ENCODE assay signal across 8 cellular contexts in the genomic region with DNA sequence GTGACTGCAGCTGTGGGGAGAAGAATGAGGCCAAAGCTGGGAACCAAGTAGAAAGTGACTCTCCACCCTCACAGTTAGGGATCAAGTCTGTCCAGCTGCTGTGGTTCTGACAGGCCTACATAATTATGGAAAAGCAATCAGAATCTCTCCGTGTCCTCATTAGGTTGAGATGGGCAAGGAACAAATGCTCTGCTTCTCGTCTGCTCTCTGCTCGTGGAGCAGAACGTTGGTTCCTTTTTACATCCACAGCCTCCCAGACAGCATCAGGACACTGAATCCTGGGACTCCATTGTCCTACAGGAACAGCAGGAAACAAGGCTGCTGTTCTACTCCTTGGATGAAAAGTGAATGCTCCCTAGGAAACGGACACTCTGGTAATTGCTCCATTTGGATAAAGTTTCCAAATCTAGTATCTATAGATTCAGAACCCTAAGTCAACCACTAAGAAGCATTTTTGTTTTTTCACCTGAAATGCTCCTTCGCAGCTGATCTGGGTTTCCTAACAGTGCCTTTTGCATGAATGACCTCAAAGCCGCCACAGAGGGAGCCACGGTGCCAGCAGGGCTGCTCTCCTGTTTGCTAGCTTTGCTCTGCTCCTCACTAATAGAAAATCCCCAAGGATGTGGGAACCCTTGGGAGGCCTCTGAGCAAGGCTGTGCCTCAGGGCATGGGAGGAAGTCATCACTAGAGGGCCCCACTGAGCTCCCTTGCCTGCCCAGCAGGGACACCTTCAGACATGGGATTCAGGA.
A peak's percentile ranks its signal among the peaks of the same experiment; 100 is the strongest.
DNase-seq lines count a peak whose midpoint lies in the region; ATAC-seq and TF ChIP-seq lines count a peak whose summit lies in the region.

No MANE protein-coding gene starts in this region.

- no peaks in the 10 kb centered on the region for H3K36me3 ChIP-seq in cardiac muscle cell
- H3K36me3 ChIP-seq in prostate gland = no peaks in the 10 kb centered on the region

- no peaks in the 10 kb centered on the region for H3K36me3 Mint-ChIP-seq in activated naive CD4-positive, alpha-beta T cell treated with anti-CD3 and anti-CD28 coated beads for 36 hours (ENCODE audit: low read depth)

- 82% methylated on average over 8 of the region's 8 CpGs for WGBS in prostate gland

- no peak overlapping the region for H3K27ac ChIP-seq in cardiac muscle cell
- no peak overlapping the region for H3K27ac ChIP-seq in prostate gland

- CTCF ChIA-PET in activated naive CD4-positive, alpha-beta T cell treated with anti-CD3 and anti-CD28 coated beads for 36 hours (lab: Charles Lee) = interaction anchor here (0.6 to 3.2 kb wide), 8 partner anchors 9 to 452 kb away, joined by 3 to 10 read pairs (median 3); no protein-coding TSS in a partner anchor

- H3K27ac Mint-ChIP-seq in activated naive CD4-positive, alpha-beta T cell treated with anti-CD3 and anti-CD28 coated beads for 36 hours = no peak overlapping the region

- H3K27me3 ChIP-seq in cardiac muscle cell (no peaks in the 10 kb centered on the region), prostate gland (replicated peaks; ENCODE audit: insufficient read depth) (no peaks in the 10 kb centered on the region)

- H3K9me3 ChIP-seq in cardiac muscle cell (ENCODE audit: low read depth) (no peaks in the 10 kb centered on the region), prostate gland (no peaks in the 10 kb centered on the region)

- DNase-seq in activated naive CD4-positive, alpha-beta T cell treated with anti-CD3 and anti-CD28 coated beads for 36 hours = peak; percentile 36
- DNase-seq in activated naive CD4-positive, alpha-beta T cell treated with anti-CD3 and anti-CD28 coated beads, Interleukin-2, amount 50 U/mL, for 16 hours = no peak
- DNase-seq in NCI-H1694 (lab: John Stamatoyannopoulos, UW) (peak; percentile 78), cardiac muscle cell (ENCODE audit: low read depth in 1 of 2, low spot score in 1 of 2) (peak; percentile 77 to 94), prostate gland (ENCODE audit: low spot score) (peak; percentile 21), AML-193 (lab: John Stamatoyannopoulos, UW) (no peak)

- no peaks in the 10 kb centered on the region for H3K9me3 Mint-ChIP-seq in activated naive CD4-positive, alpha-beta T cell treated with anti-CD3 and anti-CD28 coated beads for 36 hours

- intact Hi-C loops in activated naive CD4-positive, alpha-beta T cell treated with anti-CD3 and anti-CD28 coated beads for 36 hours (cut with micrococcal nuclease) = no loop called here
- intact Hi-C loops in prostate gland (cut with DNase I) = loop anchor here (5.0 kb wide), 1 partner anchor 378 kb away; no protein-coding TSS in a partner anchor

- no peaks in the 10 kb centered on the region for H3K27me3 Mint-ChIP-seq in activated naive CD4-positive, alpha-beta T cell treated with anti-CD3 and anti-CD28 coated beads for 36 hours (ENCODE audit: low read depth)

- no peak for ATAC-seq in HG03378 (IDR thresholded peaks at IDR 0.05; ENCODE audit: unreplicated experiment)

- H3K4me1 Mint-ChIP-seq in activated naive CD4-positive, alpha-beta T cell treated with anti-CD3 and anti-CD28 coated beads for 36 hours (ENCODE audit: low read depth) = no peaks in the 10 kb centered on the region

- H3K4me1 ChIP-seq in cardiac muscle cell (ENCODE audit: low read depth) = peaks cover 12% of the 10 kb centered on the region
- no peaks in the 10 kb centered on the region for H3K4me1 ChIP-seq in prostate gland (replicated peaks)

- no peak for TF ChIP-seq POLR2A in prostate gland (IDR thresholded peaks at IDR 0.05)

- no peak overlapping the region for H3K4me3 Mint-ChIP-seq in activated naive CD4-positive, alpha-beta T cell treated with anti-CD3 and anti-CD28 coated beads for 36 hours

- H3K4me3 ChIP-seq in WI38 (ENCODE audit: low read depth, low read length) = no peak overlapping the region
- H3K4me3 ChIP-seq in cardiac muscle cell = no peak overlapping the region
- no peak overlapping the region for H3K4me3 ChIP-seq in prostate gland

- TF ChIP-seq CTCF in WI38 (IDR thresholded peaks at IDR 0.05; ENCODE audit: low read depth, low read length) (0 out of 2 replicates have a peak, but pooled peaks have one; percentile 2), cardiac muscle cell (IDR thresholded peaks at IDR 0.05; ENCODE audit: low read depth, low read length) (peak; percentile 89), prostate gland (IDR thresholded peaks at IDR 0.05) (peak in 3 of 4 experiments; percentile 36 to 45 (median 44))

Comparison
In these comparisons a context has a peak if more than half of its experiments do, and no peak if none do; other contexts are left out.
1. DNase-seq: peak in activated naive CD4-positive, alpha-beta T cell treated with anti-CD3 and anti-CD28 coated beads for 36 hours (single experiment), NCI-H1694 (single experiment), cardiac muscle cell (2 of 2) and prostate gland (single experiment); none in activated naive CD4-positive, alpha-beta T cell treated with anti-CD3 and anti-CD28 coated beads, Interleukin-2, amount 50 U/mL, for 16 hours (single experiment) and AML-193 (0 of 2).
2. CTCF ChIP-seq: peak in every context shown above with its lines; median percentile 89 in cardiac muscle cell; 44 in prostate gland; 2 in WI38.